Comparison of ENCODE assay signal across 1 cellular context in genomic region chr2:43855292-43855691, GRCh38.
TF ChIP-seq lines count a peak whose summit lies in the region.

No MANE protein-coding gene starts in this region.

TF ChIP-seq in HCT116, 20 proteins besides CTCF, POLR2A, EP300 and RAD21:
- TF ChIP-seq ZFX (IDR thresholded peaks at IDR 0.05) (no peak), EZH2phosphoT487 (IDR thresholded peaks at IDR 0.05; ENCODE audit: borderline replicate concordance) (peak; percentile 92; the same call in 1 of the 2 replicates)
